Comparison of ENCODE assay signal across 21 cellular contexts in genomic region chr9:82363236-82363635, GRCh38.
A peak's percentile ranks its signal among the peaks of the same experiment; 100 is the strongest.
DNase-seq lines count a peak whose midpoint lies in the region; ATAC-seq and TF ChIP-seq lines count a peak whose summit lies in the region.
"Had no signal": no experiment of that assay in that cellular context is flagged by ENCODE, and none has a peak within 500 bp of the region (broad histone marks: within the 10 kb centered on the region; RNA-seq: fewer than 3 reads in every experiment).

No MANE protein-coding gene starts in this region.

- DNase-seq in DMS 273 treated with DMSO at 0.1 percent for 48 hours (lab: John Stamatoyannopoulos, UW) (peak; percentile 85), NCI-H1930 (lab: John Stamatoyannopoulos, UW) (peak; percentile 60 to 73), NCI-H748 (lab: John Stamatoyannopoulos, UW; ENCODE audit: unreplicated experiment) (peak; percentile 94), myocyte (ENCODE audit: low read depth) (peak; percentile 49), natural killer cell (no peak), cerebellar cortex (ENCODE audit: low spot score) (no peak), HPDE6-E6E7 (ENCODE audit: extremely low spot score) (no peak)
- DNase-seq: activated CD4-positive, alpha-beta memory T cell treated with anti-CD3 and anti-CD28 coated beads, Interleukin-2, amount 10 ng/mL, durations not matched to agents 7 days and 5 days; activated CD4-positive, CD25-positive, alpha-beta regulatory T cell treated with anti-CD3 and anti-CD28 coated beads, Interleukin-2, amount 50 U/mL, for 72 hours; Caco-2; H9; Karpas-422; NK-92 treated with Interleukin-12 subunit alpha and Interleukin-12 subunit beta, amount 100 ng/mL, for 24 hours; Peyer's patch; substantia nigra; T-helper 1 cell; upper lobe of left lung had no signal

- TF ChIP-seq CTCF in natural killer cell (IDR thresholded peaks at IDR 0.05): no peak

- no peak for ATAC-seq in HG03521 (IDR thresholded peaks at IDR 0.05; ENCODE audit: unreplicated experiment)
- ATAC-seq in natural killer cell: no peak
- ATAC-seq: stimulated activated effector memory CD8-positive, alpha-beta T cell treated with anti-CD3 and anti-CD28 coated beads, Interleukin-12 subunit alpha, Interleukin-12 subunit beta, amount 100 ng/mL, for 72 hours had no signal

- intact Hi-C loops in natural killer cell (cut with micrococcal nuclease): no loop called here

- peaks cover 4 to 5% of the 10 kb centered on the region in 2 donors for H3K9me3 Mint-ChIP-seq in natural killer cell
- H3K9me3 Mint-ChIP-seq: H9 had no signal

- H3K36me3 Mint-ChIP-seq in natural killer cell: peaks cover 7% of the 10 kb centered on the region
- H3K36me3 Mint-ChIP-seq: activated naive CD8-positive, alpha-beta T cell; stimulated activated effector memory CD8-positive, alpha-beta T cell treated with anti-CD3 and anti-CD28 coated beads, Interleukin-12 subunit alpha, Interleukin-12 subunit beta, amount 100 ng/mL, for 72 hours had no signal

- H3K27ac Mint-ChIP-seq in natural killer cell: no peak overlapping the region
- H3K27ac Mint-ChIP-seq: activated CD4-positive, alpha-beta memory T cell treated with anti-CD3 and anti-CD28 coated beads, Interleukin-2, amount 10 ng/mL, durations not matched to agents 7 days and 5 days; activated naive CD8-positive, alpha-beta T cell; stimulated activated effector memory CD8-positive, alpha-beta T cell treated with anti-CD3 and anti-CD28 coated beads, Interleukin-12 subunit alpha, Interleukin-12 subunit beta, amount 100 ng/mL, for 72 hours had no signal

- no peak overlapping the region for H3K4me3 Mint-ChIP-seq in natural killer cell
- H3K4me3 Mint-ChIP-seq: activated CD4-positive, alpha-beta memory T cell treated with anti-CD3 and anti-CD28 coated beads, Interleukin-2, amount 10 ng/mL, durations not matched to agents 7 days and 5 days; activated naive CD8-positive, alpha-beta T cell; central memory CD8-positive, alpha-beta T cell; H9; stimulated activated effector memory CD8-positive, alpha-beta T cell treated with anti-CD3 and anti-CD28 coated beads, Interleukin-12 subunit alpha, Interleukin-12 subunit beta, amount 100 ng/mL, for 72 hours had no signal

- no peaks in the 10 kb centered on the region for H3K27me3 Mint-ChIP-seq in natural killer cell (ENCODE audit: low read depth in 2 of 2)
- H3K27me3 Mint-ChIP-seq: activated CD4-positive, alpha-beta memory T cell treated with anti-CD3 and anti-CD28 coated beads, Interleukin-2, amount 10 ng/mL, durations not matched to agents 7 days and 5 days; activated naive CD8-positive, alpha-beta T cell; central memory CD8-positive, alpha-beta T cell had no signal

- no peaks in the 10 kb centered on the region for H3K4me1 Mint-ChIP-seq in natural killer cell
- H3K4me1 Mint-ChIP-seq: activated CD4-positive, alpha-beta memory T cell treated with anti-CD3 and anti-CD28 coated beads, Interleukin-2, amount 10 ng/mL, durations not matched to agents 7 days and 5 days; central memory CD8-positive, alpha-beta T cell; H9; stimulated activated effector memory CD8-positive, alpha-beta T cell treated with anti-CD3 and anti-CD28 coated beads, Interleukin-12 subunit alpha, Interleukin-12 subunit beta, amount 100 ng/mL, for 72 hours had no signal

Comparison
In these comparisons a context has a peak if more than half of its experiments do, and no peak if none do; other contexts are left out.
1. DNase-seq: peak in DMS 273 treated with DMSO at 0.1 percent for 48 hours (single experiment), NCI-H1930 (2 of 2), NCI-H748 (single experiment) and myocyte (single experiment); none in natural killer cell (single experiment), cerebellar cortex (single experiment) and HPDE6-E6E7 (single experiment).